13 cellular contexts compared by ENCODE assay signal in the genomic region with DNA sequence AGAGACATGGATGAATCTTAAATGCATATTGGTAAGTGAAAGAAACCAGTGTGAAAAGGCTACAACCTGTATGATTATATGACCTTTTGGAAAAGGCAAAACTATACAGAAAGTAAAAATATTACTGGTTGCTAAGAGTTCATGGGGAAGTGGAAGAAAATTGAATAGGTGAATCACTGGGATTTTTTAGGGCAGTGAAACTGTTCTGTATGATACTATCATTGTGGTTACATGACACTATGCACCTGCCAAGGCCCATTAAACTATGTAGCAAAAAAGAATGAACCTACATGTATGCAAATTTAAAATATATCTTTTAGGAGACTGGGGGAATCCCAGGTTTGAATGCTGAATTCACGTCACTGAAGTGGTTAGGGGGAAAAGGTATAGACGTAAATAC. TPM values are rescaled to one million over a fixed set of nuclear protein-coding genes. Genes with fewer than 3 reads are reported as not detected.
DNase-seq lines count a peak whose midpoint lies in the region; ATAC-seq and TF ChIP-seq lines count a peak whose summit lies in the region.
"Had no signal": no experiment of that assay in that cellular context is flagged by ENCODE, and none has a peak within 500 bp of the region (broad histone marks: within the 10 kb centered on the region; RNA-seq: fewer than 3 reads in every experiment).

No MANE protein-coding gene starts in this region.

- H3K4me3 Mint-ChIP-seq in endodermal cell, result no peak overlapping the region

- no peaks in the 10 kb centered on the region for H3K27me3 Mint-ChIP-seq in endodermal cell (ENCODE audit: insufficient read depth)

- H3K9me3 Mint-ChIP-seq in endodermal cell, result peaks cover 63% of the 10 kb centered on the region

- peaks cover 24% of the 10 kb centered on the region for H3K9me3 ChIP-seq in endodermal cell (ENCODE audit: control insufficient read depth, low read length)

- H3K36me3 ChIP-seq in endodermal cell (ENCODE audit: control insufficient read depth, insufficient read depth, low read length), result no peaks in the 10 kb centered on the region

- WGBS in endodermal cell (ENCODE audit: insufficient coverage in 1 of 2, insufficient read length in 1 of 2), 2 experiments, result 40 to 45% methylated on average over 2 of the region's 2 CpGs

- no peak overlapping the region for H3K27ac Mint-ChIP-seq in endodermal cell

- no peaks in the 10 kb centered on the region for H3K4me1 Mint-ChIP-seq in endodermal cell

- H3K27ac ChIP-seq in coronary artery, result no peak overlapping the region
- H3K27ac ChIP-seq in endodermal cell (ENCODE audit: low read depth, low read length), result no peak overlapping the region

- no peaks in the 10 kb centered on the region for H3K4me1 ChIP-seq in endodermal cell (ENCODE audit: control insufficient read depth, insufficient read depth, low read length)

- no peak overlapping the region for H3K4me3 ChIP-seq in coronary artery
- H3K4me3 ChIP-seq in endodermal cell (ENCODE audit: low read length), result no peak overlapping the region

- H3K27me3 ChIP-seq in endodermal cell (ENCODE audit: control insufficient read depth, insufficient read depth, low read length, poor library complexity, severe bottlenecking), result no peaks in the 10 kb centered on the region

- DNase-seq in stimulated activated CD4-positive, alpha-beta T cell treated with anti-CD3 and anti-CD28 coated beads, Interleukin-4, amount 100 ng/mL, for 24 hours, result peak; percentile 11
- DNase-seq in stimulated activated CD4-positive, alpha-beta T cell treated with anti-CD3 and anti-CD28 coated beads, Interleukin-12 subunit alpha, Interleukin-12 subunit beta, amount 100 ng/mL, for 4 hours, result no peak
- DNase-seq in coronary artery (ENCODE audit: low spot score) (no peak), H4 (ENCODE audit: low spot score) (no peak), glomerular visceral epithelial cell (ENCODE audit: extremely low spot score) (no peak), endodermal cell (no peak)
- DNase-seq: activated CD4-positive, alpha-beta T cell treated with anti-CD3 and anti-CD28 coated beads for 4 hours; mesendoderm; NCI-H510A treated with DMSO at 0.1 percent for 48 hours had no signal

- no peak for TF ChIP-seq CTCF in coronary artery (IDR thresholded peaks at IDR 0.05)
- no peak for TF ChIP-seq CTCF in endodermal cell (conservative IDR thresholded peaks at IDR 0.05)

- no peak overlapping the region for H3K9ac ChIP-seq in endodermal cell (ENCODE audit: extremely low read depth, low read length, poor library complexity, severe bottlenecking)

- ATAC-seq in GM21576 (IDR thresholded peaks at IDR 0.05; ENCODE audit: unreplicated experiment) (peak; percentile 85), HG03196 (IDR thresholded peaks at IDR 0.05; ENCODE audit: unreplicated experiment) (peak; percentile 88)
- ATAC-seq: HCT116 had no signal

- H3K36me3 Mint-ChIP-seq in endodermal cell (ENCODE audit: low read depth), result no peaks in the 10 kb centered on the region

RNA-seq across cellular contexts. Expression of a gene that starts 12.6 kb away (rescaled TPM):
- not detected in 2 replicates for total RNA-seq in H4 (2014; rRNA removed; shearing (Covaris generic))
- total RNA-seq in endodermal cell, result not detected
- polyA plus RNA-seq in endodermal cell (2013, experiment 1 of 2), result not detected
- polyA plus RNA-seq in endodermal cell (2013, experiment 2 of 2), result not detected
- polyA plus RNA-seq: thymus had no signal

RNA-seq across cellular contexts. Expression of a gene that starts 30.6 kb away (rescaled TPM):
- not detected in 2 replicates for total RNA-seq in H4 (2014; rRNA removed; shearing (Covaris generic))
- total RNA-seq in endodermal cell, result not detected
- polyA plus RNA-seq in endodermal cell (2013, experiment 1 of 2), result not detected
- not detected for polyA plus RNA-seq in endodermal cell (2013, experiment 2 of 2)

RNA-seq across cellular contexts. Expression of a gene that starts 40.5 kb away (rescaled TPM):
- not detected in 2 replicates for total RNA-seq in H4 (2014; rRNA removed; shearing (Covaris generic))
- not detected for total RNA-seq in endodermal cell
- not detected for polyA plus RNA-seq in endodermal cell (2013, experiment 1 of 2)
- not detected for polyA plus RNA-seq in endodermal cell (2013, experiment 2 of 2)

RNA-seq across cellular contexts. Expression of a gene that starts 57.0 kb away (rescaled TPM):
- total RNA-seq in H4 (2014; rRNA removed; shearing (Covaris generic)), result not detected in 2 replicates
- total RNA-seq in endodermal cell, result not detected
- not detected for polyA plus RNA-seq in endodermal cell (2013, experiment 1 of 2)
- not detected for polyA plus RNA-seq in endodermal cell (2013, experiment 2 of 2)
